Comparison of ENCODE assay signal across 21 cellular contexts in the genomic region with DNA sequence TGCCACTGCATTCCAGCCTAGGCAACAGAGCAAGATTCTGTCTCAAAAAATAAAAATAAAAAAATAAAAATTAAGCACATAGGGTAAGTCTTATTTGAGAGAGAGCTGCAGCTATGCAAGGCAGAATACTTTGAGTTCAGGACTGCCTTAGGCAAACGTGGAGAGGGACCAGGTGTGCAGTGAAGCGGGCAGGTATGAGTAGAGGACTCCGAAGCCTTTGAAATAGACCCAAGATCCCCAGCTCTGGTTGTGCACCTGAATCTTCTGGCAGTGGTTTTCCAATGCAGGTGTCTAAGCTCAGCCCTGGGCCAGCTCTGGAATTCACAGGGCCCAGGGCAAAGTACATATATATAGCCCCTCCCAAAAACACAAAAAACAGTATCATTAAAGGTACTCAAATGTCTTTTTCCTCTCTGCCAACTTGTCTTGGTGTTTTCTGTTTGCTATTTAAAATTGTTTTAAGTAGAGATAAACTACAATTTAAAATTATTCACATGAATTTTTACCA.
"Had no signal": no experiment of that assay in that cellular context is flagged by ENCODE, and none has a peak within 500 bp of the region (broad histone marks: within the 10 kb centered on the region; RNA-seq: fewer than 3 reads in every experiment).

No MANE protein-coding gene starts in this region.

- H3K27ac ChIP-seq: coronary artery, dorsolateral prefrontal cortex, esophagus muscularis mucosa, foreskin keratinocyte, gastroesophageal sphincter, heart left ventricle, hepatocyte, left lung, lower lobe of right lung had no signal

- H3K36me3 ChIP-seq: esophagus muscularis mucosa, gastroesophageal sphincter, heart left ventricle, left lung, lower lobe of right lung had no signal

- H3K27me3 ChIP-seq: dorsolateral prefrontal cortex, esophagus muscularis mucosa, foreskin keratinocyte, gastroesophageal sphincter, heart left ventricle, hepatocyte, left lung had no signal

- H3K9me3 ChIP-seq: esophagus muscularis mucosa, left lung, lower lobe of right lung had no signal

- FAIRE-seq: endothelial cell of umbilical vein, frontal cortex, kidney had no signal

- H3K79me2 ChIP-seq: hepatocyte had no signal

- DNase-seq: dermis blood vessel endothelial cell; dorsolateral prefrontal cortex; effector CD4-positive, alpha-beta T cell; effector memory CD4-positive, alpha-beta T cell; foreskin keratinocyte; heart left ventricle; hypothalamus; immature natural killer cell; islet precursor cell; kidney; kidney glomerular epithelial cell; left lung; left ventricle myocardium superior; lower lobe of right lung; mesenchymal stem cell had no signal

- H3K4me2 ChIP-seq: hepatocyte had no signal

- H2AFZ ChIP-seq: hepatocyte had no signal

- H3K4me3 ChIP-seq: coronary artery, dorsolateral prefrontal cortex, esophagus muscularis mucosa, gastroesophageal sphincter, heart left ventricle, hepatocyte, left lung, lower lobe of right lung had no signal

- ATAC-seq: foreskin keratinocyte, gastroesophageal sphincter, heart left ventricle, left lung, left ventricle myocardium superior, lower lobe of right lung had no signal
